ENCODE assay signal across 2 cellular contexts in the genomic region with DNA sequence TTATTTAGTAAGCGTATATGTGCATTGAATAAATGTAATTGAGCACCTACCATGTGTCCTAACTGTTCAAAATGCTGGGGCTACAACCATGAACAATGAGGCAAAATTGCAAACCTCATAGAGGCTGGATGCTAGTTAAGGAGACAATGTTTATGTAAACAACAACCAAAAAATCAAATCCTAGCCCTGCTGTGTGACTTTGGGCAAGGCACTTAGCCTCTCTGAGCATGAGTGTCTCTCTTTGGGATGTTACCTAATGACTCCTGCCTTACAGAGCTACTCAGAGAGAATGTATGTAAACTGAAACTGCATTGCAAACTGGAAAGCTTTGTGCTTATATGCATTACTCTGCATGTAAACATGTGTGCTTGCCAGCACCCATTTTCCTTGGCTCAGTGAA.
TF ChIP-seq lines count a peak whose summit lies in the region.

No MANE protein-coding gene starts in this region.

TF ChIP-seq in A549, 52 proteins besides CTCF, POLR2A, EP300 and RAD21:
- no peak for TF ChIP-seq ATOH8 (CRISPR knock-in tag; IDR thresholded peaks at IDR 0.05; ENCODE audit: low read depth)
- TF ChIP-seq EHMT2 (IDR thresholded peaks at IDR 0.05; ENCODE audit: low read depth), result no peak
- no peak for TF ChIP-seq ZC3H11A (IDR thresholded peaks at IDR 0.05)
- TF ChIP-seq CBX2 (IDR thresholded peaks at IDR 0.05; ENCODE audit: borderline replicate concordance, low read depth), result no peak
- no peak for TF ChIP-seq MYC (IDR thresholded peaks at IDR 0.05; ENCODE audit: borderline replicate concordance, low read length)
- TF ChIP-seq CHD4 (IDR thresholded peaks at IDR 0.05; ENCODE audit: borderline replicate concordance), result no peak
- peak; percentile 41 for TF ChIP-seq ZFP36 (IDR thresholded peaks at IDR 0.05; ENCODE audit: borderline replicate concordance, partially characterized antibody)

TF ChIP-seq in K562, 482 proteins besides CTCF, POLR2A, EP300 and RAD21 (continued from another document):
- 0 out of 2 replicates have a peak, but pooled peaks have one; percentile 14 for TF ChIP-seq BCOR (IDR thresholded peaks at IDR 0.05)
- no peak for TF ChIP-seq NFIC (IDR thresholded peaks at IDR 0.05)
- no peak for TF ChIP-seq MCM5 (IDR thresholded peaks at IDR 0.05; ENCODE audit: low read depth)
- TF ChIP-seq PTRF (tag; IDR thresholded peaks at IDR 0.05), result no peak
- peak; percentile 73 for TF ChIP-seq ZFP36 (IDR thresholded peaks at IDR 0.05; ENCODE audit: low read depth, low read length, partially characterized antibody)
TF ChIP-seq in K562: peak in this region for 3.
